In genomic region chr4:13766722-13767495, GRCh38 we compare ENCODE assay signal across 20 cellular contexts.
DNase-seq lines count a peak whose midpoint lies in the region; ATAC-seq, FAIRE-seq and TF ChIP-seq lines count a peak whose summit lies in the region.
"Had no signal": no experiment of that assay in that cellular context is flagged by ENCODE, and none has a peak within 500 bp of the region (broad histone marks: within the 10 kb centered on the region; RNA-seq: fewer than 3 reads in every experiment).

No MANE protein-coding gene starts in this region.

- H3K36me3 ChIP-seq in keratinocyte (ENCODE audit: control insufficient read depth in 2 of 2, extremely low read depth in 1 of 2, insufficient read depth in 2 of 2, low read length in 2 of 2): no peaks in the 10 kb centered on the region
- H3K36me3 ChIP-seq in thoracic aorta: no peaks in the 10 kb centered on the region
- H3K36me3 ChIP-seq: MG63, Peyer's patch had no signal

- no peaks in the 10 kb centered on the region for H3K9me1 ChIP-seq in keratinocyte (ENCODE audit: control insufficient read depth, extremely low read depth, insufficient read depth, low read length)

- dilution Hi-C loops in keratinocyte (cut with MboI; ENCODE audit: extremely low pct_ligation_motif_present, low sequenced_read_pairs): no loop called here

- FAIRE-seq in keratinocyte (lab: Jason Lieb, UNC): peak; percentile 56
- FAIRE-seq: D721Med, HepG2 had no signal

- TF ChIP-seq CTCF in keratinocyte (optimal IDR thresholded peaks at IDR 0.05 in 1 of 3, IDR thresholded peaks at IDR 0.05 in 1 of 3, conservative IDR thresholded peaks at IDR 0.05 in 1 of 3; ENCODE audit: extremely low read depth in 1 of 3, insufficient read depth in 2 of 3, low read length in 3 of 3) (no peak), thoracic aorta (IDR thresholded peaks at IDR 0.05) (no peak)

- DNase-seq in left ventricle myocardium superior (no peak), Right ventricle myocardium inferior (ENCODE audit: missing footprints) (no peak), dermis blood vessel endothelial cell (peak; percentile 28), keratinocyte (ENCODE audit: low read depth, low spot score) (no peak), thoracic aorta (ENCODE audit: low spot score) (no peak), GF-D8 (lab: John Stamatoyannopoulos, UW) (no peak), NCI-H2029 treated with DMSO at 0.1 percent for 48 hours (lab: John Stamatoyannopoulos, UW) (no peak)
- DNase-seq: ACHN; CD4-positive, alpha-beta memory T cell; H7; MG63; NCI-H1092 treated with DMSO at 0.1 percent for 48 hours; NCI-H187 treated with DMSO at 0.1 percent for 48 hours; NCI-H2227 treated with DMSO at 0.1 percent for 48 hours; NCI-H69; Peyer's patch; SIG-M5 had no signal

- H2AFZ ChIP-seq in keratinocyte (ENCODE audit: control insufficient read depth, low read length): peak overlapping the region; percentile 51

- no peak overlapping the region for H3K9ac ChIP-seq in keratinocyte (ENCODE audit: control insufficient read depth, extremely low read depth, insufficient read depth, low read length)

- H3K9me3 ChIP-seq in keratinocyte (ENCODE audit: control insufficient read depth, low read depth, low read length) (no peaks in the 10 kb centered on the region), thoracic aorta (no peaks in the 10 kb centered on the region)
- H3K9me3 ChIP-seq: MG63, Peyer's patch had no signal

- no peaks in the 10 kb centered on the region for H3K27me3 ChIP-seq in keratinocyte (ENCODE audit: control insufficient read depth, extremely low read depth, insufficient read depth, low read length)
- no peaks in the 10 kb centered on the region for H3K27me3 ChIP-seq in thoracic aorta (replicated peaks; ENCODE audit: insufficient read depth)
- H3K27me3 ChIP-seq: MG63, Peyer's patch had no signal

- H3K4me3 ChIP-seq in keratinocyte (ENCODE audit: control insufficient read depth in 2 of 3, extremely low read depth in 1 of 3, insufficient read depth in 2 of 3, low read depth in 1 of 3, low read length in 3 of 3) (no peak overlapping the region), thoracic aorta (no peak overlapping the region)
- H3K4me3 ChIP-seq: MG63, Peyer's patch had no signal

- H3K79me2 ChIP-seq in keratinocyte (ENCODE audit: control insufficient read depth, insufficient read depth, low read length): no peaks in the 10 kb centered on the region

- peak; percentile 43 for ATAC-seq in left ventricle myocardium superior
- ATAC-seq in Right ventricle myocardium inferior: no peak
- peak; percentile 28 for ATAC-seq in thoracic aorta (ENCODE audit: insufficient number of reproducible peaks, low FRiP score, low read depth)
- no peak for ATAC-seq in GM19351 (IDR thresholded peaks at IDR 0.05; ENCODE audit: unreplicated experiment)
- ATAC-seq: HepG2 had no signal

- no peaks in the 10 kb centered on the region for H4K20me1 ChIP-seq in keratinocyte (ENCODE audit: control insufficient read depth, extremely low read depth, insufficient read depth, low read length)

- intact Hi-C loops in left ventricle myocardium superior (cut with micrococcal nuclease) (no loop called here), Right ventricle myocardium inferior (cut with DNase I) (no loop called here)

- H3K27ac ChIP-seq in keratinocyte (ENCODE audit: control insufficient read depth, insufficient read depth, low read length) (no peak overlapping the region), thoracic aorta (no peak overlapping the region)
- H3K27ac ChIP-seq: Peyer's patch had no signal

- peaks cover 13% of the 10 kb centered on the region for H3K4me1 ChIP-seq in keratinocyte (ENCODE audit: control insufficient read depth, extremely low read depth, insufficient read depth, low read length)
- no peaks in the 10 kb centered on the region for H3K4me1 ChIP-seq in thoracic aorta (ENCODE audit: control insufficient read depth in 1 of 2, low read depth in 2 of 2)
- H3K4me1 ChIP-seq: Peyer's patch had no signal

- peak overlapping the region; percentile 17 for H3K4me2 ChIP-seq in keratinocyte (ENCODE audit: control insufficient read depth, extremely low read depth, insufficient read depth, low read depth, low read length)

Comparison
In these comparisons a context has a peak if more than half of its experiments do, and no peak if none do; other contexts are left out.
1. ATAC-seq: peak in left ventricle myocardium superior (single experiment) and thoracic aorta (single experiment); none in Right ventricle myocardium inferior (single experiment) and GM19351 (single experiment).